ENCODE assay signal across 9 cellular contexts in genomic region chr13:105414639-105415038, GRCh38. TPM values are rescaled to one million over a fixed set of nuclear protein-coding genes. Genes with fewer than 3 reads are reported as not detected.
"Had no signal": no experiment of that assay in that cellular context is flagged by ENCODE, and none has a peak within 500 bp of the region (broad histone marks: within the 10 kb centered on the region; RNA-seq: fewer than 3 reads in every experiment).

No MANE protein-coding gene starts in this region.

- H3K4me3 ChIP-seq: GM23338 had no signal

- H3K4me2 ChIP-seq: GM23338, KMS-11 had no signal

- ATAC-seq: GM23338 had no signal

- DNase-seq: H9, HCEC 1CT, Karpas-422, KBM-7 had no signal

- H2AFZ ChIP-seq: GM23338 had no signal

- H3K27ac ChIP-seq: KMS-11 had no signal

- H3K9ac ChIP-seq: KMS-11 had no signal

- FAIRE-seq: H1, HTR-8/SVneo had no signal

RNA-seq across cellular contexts. Expression of gene DAOA, which starts 51.2 kb away (rescaled TPM):
- total RNA-seq: GM23338, H1, H9, HT-29 had no signal
- polyA plus RNA-seq: GM23338, H1 had no signal
